Comparison of ENCODE assay signal across 8 cellular contexts in genomic region chr2:177165103-177165583, GRCh38. TPM values are rescaled to one million over a fixed set of nuclear protein-coding genes. Genes with fewer than 3 reads are reported as not detected.
DNase-seq lines count a peak whose midpoint lies in the region; ATAC-seq lines count a peak whose summit lies in the region.

No MANE protein-coding gene starts in this region.

- H4K20me1 ChIP-seq in BLaER1 treated with 17β-estradiol and CSF1 and Interleukin-3, amounts not matched to agents 10 nM and 100 nM: no peaks in the 10 kb centered on the region

- H3K9ac ChIP-seq in BLaER1 treated with 17β-estradiol and CSF1 and Interleukin-3, amounts not matched to agents 10 nM and 100 nM: peak overlapping the region; percentile 15 to 72 (median 51); a peak in 19 of 22 replicates
- peak overlapping the region; percentile 78 for H3K9ac ChIP-seq in HUES6 (ENCODE audit: low read length)

- ATAC-seq in Right ventricle myocardium superior (ENCODE audit: poor library complexity): peak; percentile 81
- ATAC-seq in GM19463 (IDR thresholded peaks at IDR 0.05; ENCODE audit: unreplicated experiment): no peak
- no peak for ATAC-seq in HG03139 (IDR thresholded peaks at IDR 0.05; ENCODE audit: unreplicated experiment)

- DNase-seq in SW480 (ENCODE audit: low spot score) (peak; percentile 46), Right ventricle myocardium superior (peak; percentile 52), retina (peak; percentile 81), mesenteric fat pad (ENCODE audit: low spot score) (no peak)

- H3K36me3 ChIP-seq in BLaER1 treated with 17β-estradiol and CSF1 and Interleukin-3, amounts not matched to agents 10 nM and 100 nM: no peaks in the 10 kb centered on the region
- H3K36me3 ChIP-seq in HUES6 (ENCODE audit: control insufficient read depth, insufficient read depth, low read length): no peaks in the 10 kb centered on the region

- intact Hi-C loops in Right ventricle myocardium superior (cut with DNase I): loop anchor here (2.0 to 10.0 kb wide), 5 partner anchors 48 to 600 kb away; partner anchors contain the start of gene HNRNPA3

- H3K4me1 ChIP-seq in BLaER1 treated with 17β-estradiol and CSF1 and Interleukin-3, amounts not matched to agents 10 nM and 100 nM: peaks cover 23 to 37% (median 27%) of the 10 kb centered on the region in 10 experiments
- peaks cover 44% of the 10 kb centered on the region for H3K4me1 ChIP-seq in HUES6 (ENCODE audit: control insufficient read depth, insufficient read depth, low read length)

- peak overlapping the region; percentile 30 to 62 (median 46); a peak in 18 of 20 replicates for H3K4me3 ChIP-seq in BLaER1 treated with 17β-estradiol and CSF1 and Interleukin-3, amounts not matched to agents 10 nM and 100 nM
- peak overlapping the region; percentile 13; the same call in 1 of the 2 replicates for H3K4me3 ChIP-seq in HUES6 (ENCODE audit: low read depth, low read length)

- no peaks in the 10 kb centered on the region for H3K9me3 ChIP-seq in BLaER1 treated with 17β-estradiol and CSF1 and Interleukin-3, amounts not matched to agents 10 nM and 100 nM (replicated peaks in 1 of 11)
- no peaks in the 10 kb centered on the region for H3K9me3 ChIP-seq in HUES6 (ENCODE audit: control insufficient read depth, insufficient read depth, low read depth, low read length)

- peak overlapping the region; percentile 63 to 89 (median 75) for H3K4me2 ChIP-seq in BLaER1 treated with 17β-estradiol and CSF1 and Interleukin-3, amounts not matched to agents 10 nM and 100 nM

- H3K27ac ChIP-seq in BLaER1 treated with 17β-estradiol and CSF1 and Interleukin-3, amounts not matched to agents 10 nM and 100 nM: peak overlapping the region in 8 of 11 experiments; percentile 11 to 64 (median 50); a peak in 12 of 22 replicates
- peak overlapping the region; percentile 28 for H3K27ac ChIP-seq in HUES6 (ENCODE audit: low read depth, low read length)

- H3K27me3 ChIP-seq in BLaER1 treated with 17β-estradiol and CSF1 and Interleukin-3, amounts not matched to agents 10 nM and 100 nM: no peaks in the 10 kb centered on the region
- no peaks in the 10 kb centered on the region for H3K27me3 ChIP-seq in HUES6 (ENCODE audit: control insufficient read depth, insufficient read depth, low read length)

RNA-seq across cellular contexts. Expression of gene HNRNPA3, which starts 47.5 kb away (rescaled TPM):
- total RNA-seq in Right ventricle myocardium superior (64.5 TPM), mesenteric fat pad (148 TPM)
